24 cellular contexts compared by ENCODE assay signal in the genomic region with DNA sequence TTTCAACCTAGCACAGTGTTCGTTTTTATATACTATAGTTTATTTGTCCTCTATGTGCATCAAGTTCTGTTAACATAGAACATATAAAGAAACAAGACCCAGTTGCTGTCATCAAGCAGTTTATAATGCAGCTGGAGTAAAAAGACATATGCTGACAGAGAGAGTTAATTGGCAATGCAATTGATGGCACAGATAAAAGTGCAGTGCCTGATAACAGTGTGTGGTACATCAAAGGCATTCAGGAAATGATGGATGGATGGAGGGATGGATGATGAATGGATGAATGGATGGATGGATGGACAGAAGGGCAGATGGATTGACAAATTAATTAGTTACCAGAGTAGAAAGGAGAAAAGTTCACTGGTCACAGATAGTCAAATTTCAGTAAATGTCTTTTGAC.
A peak's percentile ranks its signal among the peaks of the same experiment; 100 is the strongest.
DNase-seq lines count a peak whose midpoint lies in the region; ATAC-seq, FAIRE-seq and TF ChIP-seq lines count a peak whose summit lies in the region.
"Had no signal": no experiment of that assay in that cellular context is flagged by ENCODE, and none has a peak within 500 bp of the region (broad histone marks: within the 10 kb centered on the region; RNA-seq: fewer than 3 reads in every experiment).

No MANE protein-coding gene starts in this region.

- FAIRE-seq in H54 (lab: Jason Lieb, UNC), result no peak
- FAIRE-seq: A204.1, GM12878, GM12892, GM19239 had no signal

- TF ChIP-seq POLR2A in H54 (IDR thresholded peaks at IDR 0.05; ENCODE audit: low read depth, low read length), result no peak

- ATAC-seq in GM18502 (IDR thresholded peaks at IDR 0.05; ENCODE audit: poor library complexity, unreplicated experiment), result no peak
- ATAC-seq: GM12878 had no signal

- CTCF ChIA-PET in HEK293T (lab: Yijun Ruan, JAX), result no interaction called here

- no peak for DNase-seq in HEK293T (ENCODE audit: extremely low spot score)
- DNase-seq in left kidney (ENCODE audit: low read depth, low spot score), result peak; percentile 39
- DNase-seq in H54 (ENCODE audit: insufficient read length, low spot score), result no peak
- DNase-seq in stimulated activated CD8-positive, alpha-beta memory T cell treated with anti-CD3 and anti-CD28 coated beads, Interleukin-4, amount 100 ng/mL, for 48 hours, result no peak
- DNase-seq: 8988T; ACHN; BE2C; C1 segment of cervical spinal cord; CD4-positive, alpha-beta memory T cell; CD4-positive, CD25-positive, alpha-beta regulatory T cell; CD8-positive, alpha-beta memory T cell; COR-L47; DMS 273 treated with DMSO at 0.1 percent for 48 hours; DMS153; DMS53; DMS79; DND-41; EL; GDM1 had no signal

- POLR2A ChIA-PET in HEK293T (lab: Yijun Ruan, JAX), result no interaction called here

TF ChIP-seq in HEK293T, 16 proteins besides CTCF, POLR2A, EP300 and RAD21:
- TF ChIP-seq FOXK2 (IDR thresholded peaks at IDR 0.05) (no peak), ELF4 (IDR thresholded peaks at IDR 0.05) (no peak), SUZ12 (IDR thresholded peaks at IDR 0.05) (no peak), TARDBP (IDR thresholded peaks at IDR 0.05) (no peak)
- TF ChIP-seq, protein P1, sequence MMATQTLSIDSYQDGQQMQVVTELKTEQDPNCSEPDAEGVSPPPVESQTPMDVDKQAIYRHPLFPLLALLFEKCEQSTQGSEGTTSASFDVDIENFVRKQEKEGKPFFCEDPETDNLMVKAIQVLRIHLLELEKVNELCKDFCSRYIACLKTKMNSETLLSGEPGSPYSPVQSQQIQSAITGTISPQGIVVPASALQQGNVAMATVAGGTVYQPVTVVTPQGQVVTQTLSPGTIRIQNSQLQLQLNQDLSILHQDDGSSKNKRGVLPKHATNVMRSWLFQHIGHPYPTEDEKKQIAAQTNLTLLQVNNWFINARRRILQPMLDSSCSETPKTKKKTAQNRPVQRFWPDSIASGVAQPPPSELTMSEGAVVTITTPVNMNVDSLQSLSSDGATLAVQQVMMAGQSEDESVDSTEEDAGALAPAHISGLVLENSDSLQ (IDR thresholded peaks at IDR 0.05), result 0 out of 2 replicates have a peak, but pooled peaks have one; percentile 16
